1 cellular context compared by ENCODE assay signal in genomic region chr3:8501388-8502131, GRCh38.
TF ChIP-seq lines count a peak whose summit lies in the region.

A gene with protein sequence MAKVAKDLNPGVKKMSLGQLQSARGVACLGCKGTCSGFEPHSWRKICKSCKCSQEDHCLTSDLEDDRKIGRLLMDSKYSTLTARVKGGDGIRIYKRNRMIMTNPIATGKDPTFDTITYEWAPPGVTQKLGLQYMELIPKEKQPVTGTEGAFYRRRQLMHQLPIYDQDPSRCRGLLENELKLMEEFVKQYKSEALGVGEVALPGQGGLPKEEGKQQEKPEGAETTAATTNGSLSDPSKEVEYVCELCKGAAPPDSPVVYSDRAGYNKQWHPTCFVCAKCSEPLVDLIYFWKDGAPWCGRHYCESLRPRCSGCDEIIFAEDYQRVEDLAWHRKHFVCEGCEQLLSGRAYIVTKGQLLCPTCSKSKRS (plus strand): TSS chr3:8501823. CDS start chr3:8501939, 116 bp downstream.

TF ChIP-seq in HepG2, 621 proteins besides CTCF, POLR2A, EP300 and RAD21 (continued from another document and continues in another):
- TF ChIP-seq KDM5B (CRISPR knock-in tag; IDR thresholded peaks at IDR 0.05; ENCODE audit: borderline replicate concordance) (peak; percentile 99), SP5 (CRISPR knock-in tag; IDR thresholded peaks at IDR 0.05; ENCODE audit: borderline replicate concordance, low read depth) (peak; percentile 14; the same call in 1 of the 2 replicates), ZNF598 (CRISPR knock-in tag; IDR thresholded peaks at IDR 0.05; ENCODE audit: borderline replicate concordance) (peak; percentile 90; the same call in 1 of the 2 replicates), ARNT2 (CRISPR knock-in tag; IDR thresholded peaks at IDR 0.05; ENCODE audit: low read depth) (peak; percentile 88), ASH2L (IDR thresholded peaks at IDR 0.05; ENCODE audit: insufficient read length, low read depth, low read length) (peak; percentile 66), U2AF2 (IDR thresholded peaks at IDR 0.05; ENCODE audit: low read depth, low read length) (no peak), HMGA1 (CRISPR knock-in tag; conservative IDR thresholded peaks at IDR 0.05) (no peak), TGIF2 (CRISPR knock-in tag; IDR thresholded peaks at IDR 0.05) (no peak), NFATC3 (CRISPR knock-in tag; IDR thresholded peaks at IDR 0.05) (peak; percentile 94), SSRP1 (CRISPR knock-in tag; IDR thresholded peaks at IDR 0.05) (no peak), FOXC1 (CRISPR knock-in tag; IDR thresholded peaks at IDR 0.05; ENCODE audit: borderline replicate concordance) (peak; percentile 99), ZFP82 (CRISPR knock-in tag; IDR thresholded peaks at IDR 0.05; ENCODE audit: borderline replicate concordance) (peak; percentile 63; the same call in 1 of the 2 replicates), RBAK (CRISPR knock-in tag; IDR thresholded peaks at IDR 0.05) (no peak), ZZZ3 (CRISPR knock-in tag; IDR thresholded peaks at IDR 0.05; ENCODE audit: borderline replicate concordance) (peak; percentile 70; the same call in 1 of the 2 replicates), SOX5 (CRISPR knock-in tag; IDR thresholded peaks at IDR 0.05; ENCODE audit: borderline replicate concordance) (peak; percentile 40; the same call in 1 of the 2 replicates), SMC3 (IDR thresholded peaks at IDR 0.05; ENCODE audit: low read length) (no peak), JARID2 (CRISPR knock-in tag; IDR thresholded peaks at IDR 0.05; ENCODE audit: insufficient replicate concordance) (no peak), MTA3 (CRISPR knock-in tag; IDR thresholded peaks at IDR 0.05) (no peak), PHF5A (CRISPR knock-in tag; IDR thresholded peaks at IDR 0.05; ENCODE audit: low read depth, unreplicated experiment) (no peak), NR0B2 (CRISPR knock-in tag; IDR thresholded peaks at IDR 0.05) (peak; percentile 95), ZNF264 (CRISPR knock-in tag; IDR thresholded peaks at IDR 0.05) (peak; percentile 73; the same call in 1 of the 2 replicates), ZNF605 (CRISPR knock-in tag; IDR thresholded peaks at IDR 0.05) (peak; percentile 100), RARG (CRISPR knock-in tag; IDR thresholded peaks at IDR 0.05; ENCODE audit: low read depth) (no peak), ZNF577 (CRISPR knock-in tag; IDR thresholded peaks at IDR 0.05; ENCODE audit: borderline replicate concordance, low read depth) (no peak), EEA1 (CRISPR knock-in tag; IDR thresholded peaks at IDR 0.05; ENCODE audit: borderline replicate concordance) (no peak), ZNF839 (CRISPR knock-in tag; IDR thresholded peaks at IDR 0.05; ENCODE audit: borderline replicate concordance) (no peak), SRY (CRISPR knock-in tag; IDR thresholded peaks at IDR 0.05) (peak; percentile 74; the same call in 1 of the 2 replicates), SOX13 (IDR thresholded peaks at IDR 0.05) (no peak), SOX13 (CRISPR knock-in tag; conservative IDR thresholded peaks at IDR 0.05 in 1 of 2, IDR thresholded peaks at IDR 0.05 in 1 of 2) (peak in 1 of 2 experiments; percentile 46; a peak in 1 of 4 replicates), HOXA3 (CRISPR knock-in tag; IDR thresholded peaks at IDR 0.05) (peak; percentile 96), MAZ (IDR thresholded peaks at IDR 0.05; ENCODE audit: borderline replicate concordance, low read depth, low read length) (peak; percentile 72), MAZ (CRISPR knock-in tag; IDR thresholded peaks at IDR 0.05; ENCODE audit: low read depth) (peak; percentile 68; the same call in 1 of the 2 replicates), KDM6A (CRISPR knock-in tag; IDR thresholded peaks at IDR 0.05; ENCODE audit: low read depth) (no peak), ZNF83 (CRISPR knock-in tag; IDR thresholded peaks at IDR 0.05; ENCODE audit: borderline replicate concordance) (peak; percentile 93), HNF1B (CRISPR knock-in tag; IDR thresholded peaks at IDR 0.05) (peak; percentile 89; the same call in 1 of the 2 replicates), ZNF816 (CRISPR knock-in tag; IDR thresholded peaks at IDR 0.05; ENCODE audit: borderline replicate concordance) (peak; percentile 88; the same call in 1 of the 2 replicates), DMAP1 (CRISPR knock-in tag; IDR thresholded peaks at IDR 0.05) (peak; percentile 40; the same call in 1 of the 2 replicates), MATR3 (CRISPR knock-in tag; IDR thresholded peaks at IDR 0.05) (no peak), ZNF879 (CRISPR knock-in tag; IDR thresholded peaks at IDR 0.05) (peak; percentile 90; the same call in 1 of the 2 replicates), MXD1 (CRISPR knock-in tag; IDR thresholded peaks at IDR 0.05) (peak; percentile 95), THAP7 (CRISPR knock-in tag; IDR thresholded peaks at IDR 0.05) (peak; percentile 80; the same call in 1 of the 2 replicates), KLF6 (CRISPR knock-in tag; IDR thresholded peaks at IDR 0.05) (peak; percentile 75; the same call in 1 of the 2 replicates), ZKSCAN8 (CRISPR knock-in tag; IDR thresholded peaks at IDR 0.05; ENCODE audit: borderline replicate concordance) (no peak), ZNF691 (CRISPR knock-in tag; IDR thresholded peaks at IDR 0.05; ENCODE audit: borderline replicate concordance, low read depth) (peak; percentile 68; the same call in 1 of the 2 replicates), ZBTB21 (CRISPR knock-in tag; IDR thresholded peaks at IDR 0.05) (peak; percentile 45; the same call in 1 of the 2 replicates), ZBTB7B (CRISPR knock-in tag; IDR thresholded peaks at IDR 0.05) (0 out of 2 replicates have a peak, but pooled peaks have one; percentile 24), MAF1 (CRISPR knock-in tag; IDR thresholded peaks at IDR 0.05; ENCODE audit: borderline replicate concordance) (no peak)
- TF ChIP-seq, protein P1, sequence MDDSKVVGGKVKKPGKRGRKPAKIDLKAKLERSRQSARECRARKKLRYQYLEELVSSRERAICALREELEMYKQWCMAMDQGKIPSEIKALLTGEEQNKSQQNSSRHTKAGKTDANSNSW (CRISPR knock-in tag; IDR thresholded peaks at IDR 0.05; ENCODE audit: borderline replicate concordance): no peak; the same call in 1 of the 2 replicates
- TF ChIP-seq, protein P2, sequence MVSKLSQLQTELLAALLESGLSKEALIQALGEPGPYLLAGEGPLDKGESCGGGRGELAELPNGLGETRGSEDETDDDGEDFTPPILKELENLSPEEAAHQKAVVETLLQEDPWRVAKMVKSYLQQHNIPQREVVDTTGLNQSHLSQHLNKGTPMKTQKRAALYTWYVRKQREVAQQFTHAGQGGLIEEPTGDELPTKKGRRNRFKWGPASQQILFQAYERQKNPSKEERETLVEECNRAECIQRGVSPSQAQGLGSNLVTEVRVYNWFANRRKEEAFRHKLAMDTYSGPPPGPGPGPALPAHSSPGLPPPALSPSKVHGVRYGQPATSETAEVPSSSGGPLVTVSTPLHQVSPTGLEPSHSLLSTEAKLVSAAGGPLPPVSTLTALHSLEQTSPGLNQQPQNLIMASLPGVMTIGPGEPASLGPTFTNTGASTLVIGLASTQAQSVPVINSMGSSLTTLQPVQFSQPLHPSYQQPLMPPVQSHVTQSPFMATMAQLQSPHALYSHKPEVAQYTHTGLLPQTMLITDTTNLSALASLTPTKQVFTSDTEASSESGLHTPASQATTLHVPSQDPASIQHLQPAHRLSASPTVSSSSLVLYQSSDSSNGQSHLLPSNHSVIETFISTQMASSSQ (IDR thresholded peaks at IDR 0.05; ENCODE audit: low read depth): no peak
- TF ChIP-seq, protein P2 (CRISPR knock-in tag; IDR thresholded peaks at IDR 0.05; ENCODE audit: borderline replicate concordance): peak; percentile 30; the same call in 1 of the 2 replicates
- TF ChIP-seq, protein P3, sequence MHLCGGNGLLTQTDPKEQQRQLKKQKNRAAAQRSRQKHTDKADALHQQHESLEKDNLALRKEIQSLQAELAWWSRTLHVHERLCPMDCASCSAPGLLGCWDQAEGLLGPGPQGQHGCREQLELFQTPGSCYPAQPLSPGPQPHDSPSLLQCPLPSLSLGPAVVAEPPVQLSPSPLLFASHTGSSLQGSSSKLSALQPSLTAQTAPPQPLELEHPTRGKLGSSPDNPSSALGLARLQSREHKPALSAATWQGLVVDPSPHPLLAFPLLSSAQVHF (CRISPR knock-in tag; IDR thresholded peaks at IDR 0.05): peak; percentile 87; the same call in 1 of the 2 replicates
- TF ChIP-seq, protein P4, sequence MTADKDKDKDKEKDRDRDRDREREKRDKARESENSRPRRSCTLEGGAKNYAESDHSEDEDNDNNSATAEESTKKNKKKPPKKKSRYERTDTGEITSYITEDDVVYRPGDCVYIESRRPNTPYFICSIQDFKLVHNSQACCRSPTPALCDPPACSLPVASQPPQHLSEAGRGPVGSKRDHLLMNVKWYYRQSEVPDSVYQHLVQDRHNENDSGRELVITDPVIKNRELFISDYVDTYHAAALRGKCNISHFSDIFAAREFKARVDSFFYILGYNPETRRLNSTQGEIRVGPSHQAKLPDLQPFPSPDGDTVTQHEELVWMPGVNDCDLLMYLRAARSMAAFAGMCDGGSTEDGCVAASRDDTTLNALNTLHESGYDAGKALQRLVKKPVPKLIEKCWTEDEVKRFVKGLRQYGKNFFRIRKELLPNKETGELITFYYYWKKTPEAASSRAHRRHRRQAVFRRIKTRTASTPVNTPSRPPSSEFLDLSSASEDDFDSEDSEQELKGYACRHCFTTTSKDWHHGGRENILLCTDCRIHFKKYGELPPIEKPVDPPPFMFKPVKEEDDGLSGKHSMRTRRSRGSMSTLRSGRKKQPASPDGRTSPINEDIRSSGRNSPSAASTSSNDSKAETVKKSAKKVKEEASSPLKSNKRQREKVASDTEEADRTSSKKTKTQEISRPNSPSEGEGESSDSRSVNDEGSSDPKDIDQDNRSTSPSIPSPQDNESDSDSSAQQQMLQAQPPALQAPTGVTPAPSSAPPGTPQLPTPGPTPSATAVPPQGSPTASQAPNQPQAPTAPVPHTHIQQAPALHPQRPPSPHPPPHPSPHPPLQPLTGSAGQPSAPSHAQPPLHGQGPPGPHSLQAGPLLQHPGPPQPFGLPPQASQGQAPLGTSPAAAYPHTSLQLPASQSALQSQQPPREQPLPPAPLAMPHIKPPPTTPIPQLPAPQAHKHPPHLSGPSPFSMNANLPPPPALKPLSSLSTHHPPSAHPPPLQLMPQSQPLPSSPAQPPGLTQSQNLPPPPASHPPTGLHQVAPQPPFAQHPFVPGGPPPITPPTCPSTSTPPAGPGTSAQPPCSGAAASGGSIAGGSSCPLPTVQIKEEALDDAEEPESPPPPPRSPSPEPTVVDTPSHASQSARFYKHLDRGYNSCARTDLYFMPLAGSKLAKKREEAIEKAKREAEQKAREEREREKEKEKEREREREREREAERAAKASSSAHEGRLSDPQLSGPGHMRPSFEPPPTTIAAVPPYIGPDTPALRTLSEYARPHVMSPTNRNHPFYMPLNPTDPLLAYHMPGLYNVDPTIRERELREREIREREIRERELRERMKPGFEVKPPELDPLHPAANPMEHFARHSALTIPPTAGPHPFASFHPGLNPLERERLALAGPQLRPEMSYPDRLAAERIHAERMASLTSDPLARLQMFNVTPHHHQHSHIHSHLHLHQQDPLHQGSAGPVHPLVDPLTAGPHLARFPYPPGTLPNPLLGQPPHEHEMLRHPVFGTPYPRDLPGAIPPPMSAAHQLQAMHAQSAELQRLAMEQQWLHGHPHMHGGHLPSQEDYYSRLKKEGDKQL (CRISPR knock-in tag; IDR thresholded peaks at IDR 0.05; ENCODE audit: low read depth): 0 out of 2 replicates have a peak, but pooled peaks have one; percentile 40
